11 cellular contexts compared by ENCODE assay signal in genomic region chr5:77379558-77380061, GRCh38.
A peak's percentile ranks its signal among the peaks of the same experiment; 100 is the strongest.
DNase-seq lines count a peak whose midpoint lies in the region; ATAC-seq and TF ChIP-seq lines count a peak whose summit lies in the region.
"Had no signal": no experiment of that assay in that cellular context is flagged by ENCODE, and none has a peak within 500 bp of the region (broad histone marks: within the 10 kb centered on the region; RNA-seq: fewer than 3 reads in every experiment).

No MANE protein-coding gene starts in this region.

- intact Hi-C loops in activated naive CD4-positive, alpha-beta T cell treated with anti-CD3 and anti-CD28 coated beads for 36 hours (cut with micrococcal nuclease): loop anchor here (1.0 to 10.0 kb wide), 9 partner anchors 12 to 398 kb away; partner anchors contain the start of genes AGGF1, TBCA and WDR41
- intact Hi-C loops in Right ventricle myocardium inferior (cut with DNase I): no loop called here

- no peaks in the 10 kb centered on the region for H3K36me3 Mint-ChIP-seq in activated naive CD4-positive, alpha-beta T cell treated with anti-CD3 and anti-CD28 coated beads for 36 hours (ENCODE audit: low read depth)

- H3K9me3 Mint-ChIP-seq in activated naive CD4-positive, alpha-beta T cell treated with anti-CD3 and anti-CD28 coated beads for 36 hours: peaks cover 1% of the 10 kb centered on the region

- DNase-seq in activated T-cell treated with anti-CD3 and anti-CD28 coated beads for 24 hours (ENCODE audit: low read depth) (peak; percentile 35), activated T-cell treated with anti-CD3 and anti-CD28 coated beads for 4 hours (no peak), suprapubic skin (ENCODE audit: low spot score in 2 of 2) (no peak), mucosa of gallbladder (ENCODE audit: low spot score) (no peak), Right ventricle myocardium inferior (ENCODE audit: missing footprints) (no peak)
- peak; percentile 86 for DNase-seq in activated naive CD4-positive, alpha-beta T cell treated with anti-CD3 and anti-CD28 coated beads for 36 hours
- DNase-seq: NCI-H2029 had no signal

- peaks cover 29% of the 10 kb centered on the region for H3K4me1 Mint-ChIP-seq in activated naive CD4-positive, alpha-beta T cell treated with anti-CD3 and anti-CD28 coated beads for 36 hours (ENCODE audit: low read depth)

- CTCF ChIA-PET in activated naive CD4-positive, alpha-beta T cell treated with anti-CD3 and anti-CD28 coated beads for 36 hours (lab: Charles Lee): interaction anchor here (0.7 to 2.0 kb wide), 8 partner anchors 13 to 982 kb away, joined by 3 to 8 read pairs (median 3); partner anchors contain the start of gene WDR41

- TF ChIP-seq POLR2A in suprapubic skin (IDR thresholded peaks at IDR 0.05): no peak

- no peak for TF ChIP-seq EP300 in suprapubic skin (IDR thresholded peaks at IDR 0.05)

- 41% methylated on average over 6 of the region's 6 CpGs for WGBS in suprapubic skin

- peak overlapping the region; percentile 41 for H3K27ac ChIP-seq in suprapubic skin
- H3K27ac ChIP-seq: thoracic aorta had no signal

- peaks cover 14% of the 10 kb centered on the region for H3K27me3 Mint-ChIP-seq in activated naive CD4-positive, alpha-beta T cell treated with anti-CD3 and anti-CD28 coated beads for 36 hours (ENCODE audit: low read depth)

- H3K4me1 ChIP-seq in suprapubic skin: peaks cover 4% of the 10 kb centered on the region

- TF ChIP-seq CTCF in suprapubic skin (IDR thresholded peaks at IDR 0.05): no peak

- no peak overlapping the region for H3K4me3 Mint-ChIP-seq in activated naive CD4-positive, alpha-beta T cell treated with anti-CD3 and anti-CD28 coated beads for 36 hours
- H3K4me3 Mint-ChIP-seq: neural crest cell had no signal

- no peaks in the 10 kb centered on the region for H3K9me3 ChIP-seq in suprapubic skin
- H3K9me3 ChIP-seq: thoracic aorta had no signal

- H3K27me3 ChIP-seq in suprapubic skin: no peaks in the 10 kb centered on the region

- no peak overlapping the region for H3K27ac Mint-ChIP-seq in activated naive CD4-positive, alpha-beta T cell treated with anti-CD3 and anti-CD28 coated beads for 36 hours

- no peaks in the 10 kb centered on the region for H3K36me3 ChIP-seq in suprapubic skin
- H3K36me3 ChIP-seq: thoracic aorta had no signal

- no peak overlapping the region for H3K4me3 ChIP-seq in suprapubic skin
- H3K4me3 ChIP-seq: thoracic aorta had no signal

- peak; percentile 74 for ATAC-seq in HG03439 (IDR thresholded peaks at IDR 0.05; ENCODE audit: unreplicated experiment)
- no peak for ATAC-seq in GM21528 (IDR thresholded peaks at IDR 0.05; ENCODE audit: low FRiP score, unreplicated experiment)
- no peak for ATAC-seq in Right ventricle myocardium inferior

Comparison
In these comparisons a context has a peak if more than half of its experiments do, and no peak if none do; other contexts are left out.
1. DNase-seq: peak in activated T-cell treated with anti-CD3 and anti-CD28 coated beads for 24 hours (single experiment) and activated naive CD4-positive, alpha-beta T cell treated with anti-CD3 and anti-CD28 coated beads for 36 hours (single experiment); none in activated T-cell treated with anti-CD3 and anti-CD28 coated beads for 4 hours (single experiment), suprapubic skin (0 of 2), mucosa of gallbladder (single experiment) and Right ventricle myocardium inferior (single experiment).